Comparison of ENCODE assay signal across 1 cellular context in genomic region chr2:47799210-47799609, GRCh38.
TF ChIP-seq lines count a peak whose summit lies in the region.

No MANE protein-coding gene starts in this region.

TF ChIP-seq in SK-N-SH treated with all-trans-retinoic acid at 6 μM for 48 hours, 23 proteins besides CTCF, POLR2A, EP300 and RAD21 (continued from another document):
- no peak for TF ChIP-seq CREB5 (CRISPR knock-in tag; IDR thresholded peaks at IDR 0.05; ENCODE audit: low read depth)
